ENCODE assay signal across 17 cellular contexts in the genomic region with DNA sequence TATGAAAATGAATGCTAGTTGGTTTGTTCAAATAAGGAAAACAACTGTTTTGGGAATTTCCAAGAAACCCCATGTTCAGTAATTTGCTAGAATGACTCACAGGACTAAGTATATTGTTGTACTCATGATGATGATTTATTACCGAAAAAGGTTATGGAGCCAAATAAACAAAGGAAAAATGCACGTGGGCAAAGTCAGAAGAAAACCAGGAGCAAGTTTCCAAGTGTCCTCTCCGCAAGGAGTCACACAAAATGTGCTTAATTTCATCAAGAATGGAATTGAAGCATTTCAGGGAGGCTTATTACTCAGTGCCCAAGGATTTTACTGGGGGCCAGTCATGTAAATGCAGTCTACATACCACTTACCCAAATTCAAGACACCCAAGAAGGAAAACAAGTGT.
A peak's percentile ranks its signal among the peaks of the same experiment; 100 is the strongest.
DNase-seq lines count a peak whose midpoint lies in the region; ATAC-seq and TF ChIP-seq lines count a peak whose summit lies in the region.
"Had no signal": no experiment of that assay in that cellular context is flagged by ENCODE, and none has a peak within 500 bp of the region (broad histone marks: within the 10 kb centered on the region; RNA-seq: fewer than 3 reads in every experiment).

No MANE protein-coding gene starts in this region.

- no peak overlapping the region for H3K9ac ChIP-seq in smooth muscle cell (ENCODE audit: low read depth)

- H2AFZ ChIP-seq in smooth muscle cell (ENCODE audit: low read depth) = no peak overlapping the region

- no peaks in the 10 kb centered on the region for H3K9me3 Mint-ChIP-seq in stimulated activated naive CD8-positive, alpha-beta T cell treated with anti-CD3 and anti-CD28 coated beads, Interleukin-15, amount 100 ng/mL, for 72 hours

- H3K27ac ChIP-seq in smooth muscle cell (ENCODE audit: low read depth) = peak overlapping the region; percentile 59
- H3K27ac ChIP-seq: cardiac muscle cell, Peyer's patch had no signal

- H3K79me2 ChIP-seq in smooth muscle cell (ENCODE audit: low read depth) = no peaks in the 10 kb centered on the region

- H3K4me2 ChIP-seq in smooth muscle cell = no peak overlapping the region

- 46% methylated on average over 3 of the region's 3 CpGs for WGBS in smooth muscle cell (ENCODE audit: low lambda C conversion rate)

- no peaks in the 10 kb centered on the region for H3K9me3 ChIP-seq in smooth muscle cell (replicated peaks; ENCODE audit: low read depth)
- H3K9me3 ChIP-seq: mucosa of descending colon, Peyer's patch had no signal

- H3F3A ChIP-seq in smooth muscle cell (ENCODE audit: low read depth) = no peaks in the 10 kb centered on the region

- no peaks in the 10 kb centered on the region for H3K4me1 ChIP-seq in smooth muscle cell (ENCODE audit: low read depth)
- H3K4me1 ChIP-seq: Peyer's patch had no signal

- H3K27me3 Mint-ChIP-seq in stimulated activated naive CD8-positive, alpha-beta T cell treated with anti-CD3 and anti-CD28 coated beads, Interleukin-15, amount 100 ng/mL, for 72 hours = no peaks in the 10 kb centered on the region
- H3K27me3 Mint-ChIP-seq: CD4-positive, CD25-positive, alpha-beta regulatory T cell had no signal

- no peak for TF ChIP-seq CTCF in fibroblast of pulmonary artery (IDR thresholded peaks at IDR 0.05; ENCODE audit: low read length, missing control alignments)
- no peak for TF ChIP-seq CTCF in smooth muscle cell (IDR thresholded peaks at IDR 0.05; ENCODE audit: borderline replicate concordance, insufficient read depth, poor library complexity, severe bottlenecking)

- no peak overlapping the region for H3K27ac Mint-ChIP-seq in stimulated activated naive CD8-positive, alpha-beta T cell treated with anti-CD3 and anti-CD28 coated beads, Interleukin-15, amount 100 ng/mL, for 72 hours
- H3K27ac Mint-ChIP-seq: CD4-positive, CD25-positive, alpha-beta regulatory T cell had no signal

- peak; percentile 64 for ATAC-seq in SK-N-SH treated with all-trans-retinoic acid at 6 μM for 48 hours
- ATAC-seq in stimulated activated naive CD8-positive, alpha-beta T cell treated with anti-CD3 and anti-CD28 coated beads, Interleukin-15, amount 100 ng/mL, for 72 hours = no peak
- ATAC-seq: mucosa of descending colon had no signal

- H3K4me3 Mint-ChIP-seq in stimulated activated naive CD8-positive, alpha-beta T cell treated with anti-CD3 and anti-CD28 coated beads, Interleukin-15, amount 100 ng/mL, for 72 hours = no peak overlapping the region
- H3K4me3 Mint-ChIP-seq: CD4-positive, CD25-positive, alpha-beta regulatory T cell had no signal

- peak; percentile 50 for DNase-seq in HCEC 1CT
- DNase-seq in fibroblast of pulmonary artery (ENCODE audit: low read depth) = peak; percentile 87
- no peak for DNase-seq in smooth muscle cell (lab: John Stamatoyannopoulos, UW; ENCODE audit: unreplicated experiment)
- no peak for DNase-seq in NAMALWA (ENCODE audit: low spot score)
- no peak for DNase-seq in NCI-H1105 treated with DMSO at 0.1 percent for 48 hours (lab: John Stamatoyannopoulos, UW)
- no peak for DNase-seq in stimulated activated naive CD8-positive, alpha-beta T cell treated with anti-CD3 and anti-CD28 coated beads, Interleukin-15, amount 100 ng/mL, for 72 hours
- DNase-seq: activated CD8-positive, alpha-beta memory T cell treated with anti-CD3 and anti-CD28 coated beads, Interleukin-2, amount 50 U/mL, for 4 hours; activated naive CD4-positive, alpha-beta T cell treated with Interleukin-2 at 50 U/mL for 16 hours; CD4-positive, CD25-positive, alpha-beta regulatory T cell; Karpas-422; mucosa of descending colon; NCI-H187; NCI-H526; Peyer's patch; posterior cingulate gyrus had no signal

- no peaks in the 10 kb centered on the region for H3K4me1 Mint-ChIP-seq in stimulated activated naive CD8-positive, alpha-beta T cell treated with anti-CD3 and anti-CD28 coated beads, Interleukin-15, amount 100 ng/mL, for 72 hours
- H3K4me1 Mint-ChIP-seq: CD4-positive, CD25-positive, alpha-beta regulatory T cell had no signal

- no peaks in the 10 kb centered on the region for H4K20me1 ChIP-seq in smooth muscle cell (ENCODE audit: low read depth)

- no peaks in the 10 kb centered on the region for H3K27me3 ChIP-seq in smooth muscle cell (ENCODE audit: low read depth)
- H3K27me3 ChIP-seq: cardiac muscle cell, Peyer's patch had no signal

- no peaks in the 10 kb centered on the region for H3K36me3 ChIP-seq in smooth muscle cell (ENCODE audit: low read depth)
- H3K36me3 ChIP-seq: cardiac muscle cell, Peyer's patch had no signal

- H3K4me3 ChIP-seq in fibroblast of pulmonary artery (replicated peaks; ENCODE audit: low read depth, low read length) = no peak overlapping the region
- H3K4me3 ChIP-seq in smooth muscle cell = no peak overlapping the region
- H3K4me3 ChIP-seq: cardiac muscle cell, mucosa of descending colon, Peyer's patch had no signal

TF ChIP-seq in SK-N-SH treated with all-trans-retinoic acid at 6 μM for 48 hours, 23 proteins besides CTCF, POLR2A, EP300 and RAD21:
- peak; percentile 60; the same call in 1 of the 2 replicates for TF ChIP-seq ZC3H10 (CRISPR knock-in tag; IDR thresholded peaks at IDR 0.05)
- TF ChIP-seq TSHZ2 (CRISPR knock-in tag; IDR thresholded peaks at IDR 0.05) = no peak
- TF ChIP-seq, protein P1, sequence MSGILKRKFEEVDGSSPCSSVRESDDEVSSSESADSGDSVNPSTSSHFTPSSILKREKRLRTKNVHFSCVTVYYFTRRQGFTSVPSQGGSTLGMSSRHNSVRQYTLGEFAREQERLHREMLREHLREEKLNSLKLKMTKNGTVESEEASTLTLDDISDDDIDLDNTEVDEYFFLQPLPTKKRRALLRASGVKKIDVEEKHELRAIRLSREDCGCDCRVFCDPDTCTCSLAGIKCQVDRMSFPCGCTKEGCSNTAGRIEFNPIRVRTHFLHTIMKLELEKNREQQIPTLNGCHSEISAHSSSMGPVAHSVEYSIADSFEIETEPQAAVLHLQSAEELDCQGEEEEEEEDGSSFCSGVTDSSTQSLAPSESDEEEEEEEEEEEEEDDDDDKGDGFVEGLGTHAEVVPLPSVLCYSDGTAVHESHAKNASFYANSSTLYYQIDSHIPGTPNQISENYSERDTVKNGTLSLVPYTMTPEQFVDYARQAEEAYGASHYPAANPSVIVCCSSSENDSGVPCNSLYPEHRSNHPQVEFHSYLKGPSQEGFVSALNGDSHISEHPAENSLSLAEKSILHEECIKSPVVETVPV (CRISPR knock-in tag; IDR thresholded peaks at IDR 0.05) = no peak
- TF ChIP-seq ZNF8 (CRISPR knock-in tag; IDR thresholded peaks at IDR 0.05) = no peak
- peak; percentile 74; the same call in 1 of the 2 replicates for TF ChIP-seq TOX (CRISPR knock-in tag; IDR thresholded peaks at IDR 0.05; ENCODE audit: borderline replicate concordance)
- peak; percentile 31; the same call in 1 of the 2 replicates for TF ChIP-seq RARB (CRISPR knock-in tag; IDR thresholded peaks at IDR 0.05)

Comparison
In these comparisons a context has a peak if more than half of its experiments do, and no peak if none do; other contexts are left out.
1. DNase-seq: peak in HCEC 1CT (single experiment) and fibroblast of pulmonary artery (single experiment); none in smooth muscle cell (single experiment), NAMALWA (single experiment), NCI-H1105 treated with DMSO at 0.1 percent for 48 hours (single experiment) and stimulated activated naive CD8-positive, alpha-beta T cell treated with anti-CD3 and anti-CD28 coated beads, Interleukin-15, amount 100 ng/mL, for 72 hours (0 of 2).